23 cellular contexts compared by ENCODE assay signal in the genomic region with DNA sequence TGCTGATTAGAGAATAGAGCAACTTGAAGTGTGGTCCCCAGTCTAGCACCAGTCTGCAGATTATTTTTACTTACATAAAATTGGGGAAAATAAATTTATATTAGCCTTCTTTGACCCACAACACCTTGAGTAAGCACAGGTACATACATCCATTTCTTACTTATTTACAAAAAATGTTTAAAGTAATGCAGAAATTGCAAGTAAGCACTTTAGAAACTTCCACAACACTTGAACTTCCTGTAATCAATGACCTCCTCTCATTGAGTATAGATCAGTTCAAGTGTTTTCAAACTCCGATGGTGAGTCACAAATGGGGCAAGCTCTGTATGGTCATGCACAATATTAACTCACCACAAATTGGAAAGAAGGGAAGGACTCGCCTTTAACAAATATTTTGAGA.
"Had no signal": no experiment of that assay in that cellular context is flagged by ENCODE, and none has a peak within 500 bp of the region (broad histone marks: within the 10 kb centered on the region; RNA-seq: fewer than 3 reads in every experiment).

No MANE protein-coding gene starts in this region.

- H3K79me2 ChIP-seq: hepatocyte had no signal

- H3K36me3 ChIP-seq: left lung had no signal

- FAIRE-seq: colon had no signal

- H3K9me3 ChIP-seq: esophagus muscularis mucosa, gastroesophageal sphincter, heart left ventricle, left lung, lower lobe of right lung, mucosa of descending colon had no signal

- H3K4me3 ChIP-seq: coronary artery, dorsolateral prefrontal cortex, esophagus muscularis mucosa, gastroesophageal sphincter, heart left ventricle, hepatocyte, left lung, lower lobe of right lung, mucosa of descending colon had no signal

- H3K4me1 ChIP-seq: esophagus muscularis mucosa, foreskin keratinocyte, gastroesophageal sphincter, heart left ventricle, left lung, lower lobe of right lung had no signal

- H2AFZ ChIP-seq: hepatocyte had no signal

- H3K4me2 ChIP-seq: hepatocyte had no signal

- H3K27me3 ChIP-seq: dorsolateral prefrontal cortex, esophagus muscularis mucosa, foreskin keratinocyte, gastroesophageal sphincter, heart left ventricle, hepatocyte, left lung had no signal

- ATAC-seq: effector memory CD8-positive, alpha-beta T cell; foreskin keratinocyte; gastroesophageal sphincter; heart left ventricle; left cardiac atrium; left lung; left ventricle myocardium superior; lower lobe of right lung; mucosa of descending colon; naive thymus-derived CD8-positive, alpha-beta T cell had no signal

- DNase-seq: dermis blood vessel endothelial cell; dorsolateral prefrontal cortex; effector CD8-positive, alpha-beta T cell; effector memory CD8-positive, alpha-beta T cell; endodermal cell; foreskin keratinocyte; heart left ventricle; hypothalamus; immature natural killer cell; islet precursor cell; left cardiac atrium; left lung; left ventricle myocardium superior; lower lobe of right lung; mesenchymal stem cell; mucosa of descending colon; naive B cell; naive thymus-derived CD8-positive, alpha-beta T cell had no signal

- H3K27ac ChIP-seq: coronary artery, dorsolateral prefrontal cortex, esophagus muscularis mucosa, foreskin keratinocyte, gastroesophageal sphincter, heart left ventricle, hepatocyte, left lung, lower lobe of right lung had no signal
